8 cellular contexts compared by ENCODE assay signal in genomic region chr7:44240983-44241510, GRCh38. TPM values are rescaled to one million over a fixed set of nuclear protein-coding genes. Genes with fewer than 3 reads are reported as not detected.
DNase-seq lines count a peak whose midpoint lies in the region; ATAC-seq and TF ChIP-seq lines count a peak whose summit lies in the region.

No MANE protein-coding gene starts in this region.

- TF ChIP-seq CTCF in GM13976 (IDR thresholded peaks at IDR 0.05; ENCODE audit: borderline replicate concordance, control extremely low read depth, extremely low read depth, insufficient read depth, missing control alignments) (peak; percentile 86), chondrocyte (IDR thresholded peaks at IDR 0.05) (peak; percentile 91)

- H3K27ac Mint-ChIP-seq in chondrocyte (ENCODE audit: unreplicated experiment), result no peak overlapping the region

- in situ Hi-C loops in GM13976 (cut with MboI; ENCODE audit: low sequenced_read_pairs, unreplicated experiment), result no loop called here

- ATAC-seq in HG03135 (IDR thresholded peaks at IDR 0.05; ENCODE audit: unreplicated experiment), result peak; percentile 58
- no peak for ATAC-seq in HG03469 (IDR thresholded peaks at IDR 0.05; ENCODE audit: unreplicated experiment)

- peak; percentile 93 for DNase-seq in GM13976 (ENCODE audit: low spot score)
- DNase-seq in NCI-H460 (ENCODE audit: extremely low read depth, low read depth), result peak; percentile 82
- peak; percentile 39 to 42 for DNase-seq in activated CD4-positive, alpha-beta T cell treated with anti-CD3 and anti-CD28 coated beads for 24 hours (ENCODE audit: low read depth in 2 of 2)
- no peak for DNase-seq in chondrocyte (ENCODE audit: low spot score)
- peak; percentile 93 for DNase-seq in left kidney (ENCODE audit: low read depth, low spot score)
- DNase-seq in stimulated activated CD4-positive, alpha-beta T cell treated with anti-CD3 and anti-CD28 coated beads, Interleukin-4, amount 100 ng/mL, for 1 hour, result peak; percentile 60

- H3K4me1 Mint-ChIP-seq in chondrocyte (ENCODE audit: low read depth), result no peaks in the 10 kb centered on the region

- H3K27me3 Mint-ChIP-seq in chondrocyte (ENCODE audit: low read depth), result no peaks in the 10 kb centered on the region

- no peak overlapping the region for H3K4me3 Mint-ChIP-seq in chondrocyte (ENCODE audit: unreplicated experiment)

- no peaks in the 10 kb centered on the region for H3K9me3 Mint-ChIP-seq in chondrocyte (ENCODE audit: low read depth)

- H3K36me3 Mint-ChIP-seq in chondrocyte (ENCODE audit: low read depth), result no peaks in the 10 kb centered on the region

RNA-seq across cellular contexts. Expression of gene YKT6, which starts 40.3 kb away (rescaled TPM):
- total RNA-seq in NCI-H460 (2014; rRNA removed; shearing (Covaris generic)), result 59.1 and 77.7 TPM in 2 replicates
- polyA plus RNA-seq in NCI-H460 (2014; cell fraction: nucleus; rRNA removed), result 69.5 and 77.1 TPM in 2 replicates
- 126 to 133 TPM (median 131 TPM) in 3 replicates for total RNA-seq in chondrocyte

RNA-seq across cellular contexts. Expression of gene GCK, which starts 51.8 kb away (rescaled TPM):
- total RNA-seq in NCI-H460 (2014; rRNA removed; shearing (Covaris generic)), result not detected in 2 replicates
- polyA plus RNA-seq in NCI-H460 (2014; cell fraction: nucleus; rRNA removed), result not detected in 2 replicates
- total RNA-seq in chondrocyte, result 0.31 to 0.44 TPM (median 0.37 TPM) in 3 replicates
